19 cellular contexts compared by ENCODE assay signal in the genomic region with DNA sequence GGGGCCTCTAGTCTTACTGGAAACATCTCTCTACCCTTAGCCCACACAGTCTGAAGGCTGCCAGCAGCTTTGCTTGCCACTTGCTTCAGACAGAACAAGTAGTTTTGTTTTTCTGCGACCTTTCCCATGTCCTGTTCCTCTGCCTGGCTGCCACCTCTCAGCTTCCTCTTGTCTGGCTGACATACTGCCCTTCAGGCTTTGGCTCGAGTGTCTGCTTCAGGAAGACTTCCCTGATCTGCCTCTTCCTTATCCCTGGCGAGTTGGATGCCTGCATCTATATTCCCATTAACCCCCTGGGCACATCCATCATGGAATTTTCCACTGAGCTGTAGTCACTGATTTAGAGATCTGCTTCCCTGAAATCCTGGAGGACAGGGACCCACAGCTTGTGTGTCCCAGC. TPM values are rescaled to one million over a fixed set of nuclear protein-coding genes. Genes with fewer than 3 reads are reported as not detected.
DNase-seq lines count a peak whose midpoint lies in the region; ATAC-seq, FAIRE-seq and TF ChIP-seq lines count a peak whose summit lies in the region.
"Had no signal": no experiment of that assay in that cellular context is flagged by ENCODE, and none has a peak within 500 bp of the region (broad histone marks: within the 10 kb centered on the region; RNA-seq: fewer than 3 reads in every experiment).

No MANE protein-coding gene starts in this region.

- H3K36me3 Mint-ChIP-seq in astrocyte (ENCODE audit: low read depth, unreplicated experiment) (peaks cover 31% of the 10 kb centered on the region), endothelial cell (ENCODE audit: low read depth, unreplicated experiment) (peaks cover 63% of the 10 kb centered on the region), CD14-positive monocyte (peaks cover 94 to 98% of the 10 kb centered on the region in 2 donors)

- no peaks in the 10 kb centered on the region for H3K27me3 ChIP-seq in astrocyte (ENCODE audit: insufficient read depth, low read length)
- no peaks in the 10 kb centered on the region for H3K27me3 ChIP-seq in right cardiac atrium (ENCODE audit: control insufficient read depth, insufficient read depth)

- H3K4me3 ChIP-seq in astrocyte (ENCODE audit: insufficient read depth, low read depth, low read length) (no peak overlapping the region), right cardiac atrium (ENCODE audit: low read length) (no peak overlapping the region)

- TF ChIP-seq CTCF in astrocyte (IDR thresholded peaks at IDR 0.05; ENCODE audit: insufficient read depth, low read depth, low read length) (no peak), endothelial cell (IDR thresholded peaks at IDR 0.05; ENCODE audit: unreplicated experiment) (no peak), CD14-positive monocyte (IDR thresholded peaks at IDR 0.05) (no peak)

- DNase-seq in astrocyte (ENCODE audit: low read depth) (no peak), endothelial cell (ENCODE audit: low spot score) (no peak), right cardiac atrium (no peak), superior temporal gyrus (ENCODE audit: extremely low spot score) (peak; percentile 58), CD14-positive monocyte (ENCODE audit: low spot score) (no peak), NCI-H187 (lab: John Stamatoyannopoulos, UW) (no peak), NCI-H82 treated with DMSO at 0.1 percent for 48 hours (lab: John Stamatoyannopoulos, UW; ENCODE audit: unreplicated experiment) (no peak)
- DNase-seq: Caco-2, EL, NCI-H1092 treated with DMSO at 0.1 percent for 48 hours, NCI-H1694, NCI-H2107, NCI-H345, NCI-H526, SIG-M5 had no signal

- H3K4me2 ChIP-seq in astrocyte (ENCODE audit: low read length) = no peak overlapping the region

- peaks cover 28% of the 10 kb centered on the region for H3K36me3 ChIP-seq in astrocyte (ENCODE audit: insufficient read depth, low read length)

- no peaks in the 10 kb centered on the region for H3K9me3 Mint-ChIP-seq in astrocyte (ENCODE audit: unreplicated experiment)
- H3K9me3 Mint-ChIP-seq in endothelial cell (ENCODE audit: unreplicated experiment) = no peaks in the 10 kb centered on the region
- H3K9me3 Mint-ChIP-seq in CD14-positive monocyte = no peaks in the 10 kb centered on the region

- H3K9ac ChIP-seq in astrocyte (ENCODE audit: low read length) = no peak overlapping the region

- no peaks in the 10 kb centered on the region for H3K79me2 ChIP-seq in astrocyte (ENCODE audit: insufficient read depth, low read length)

- peak; percentile 26 to 47 for ATAC-seq in right cardiac atrium

- no peak overlapping the region for H2AFZ ChIP-seq in astrocyte (ENCODE audit: low read depth, low read length)

- H3K4me3 Mint-ChIP-seq in astrocyte (ENCODE audit: unreplicated experiment) (no peak overlapping the region), endothelial cell (ENCODE audit: unreplicated experiment) (peak overlapping the region; percentile 3), CD14-positive monocyte (no peak overlapping the region)

- H3K4me1 ChIP-seq in astrocyte (ENCODE audit: insufficient read depth, low read length) (no peaks in the 10 kb centered on the region), right cardiac atrium (ENCODE audit: control insufficient read depth, insufficient read depth, low read length) (peaks cover 9% of the 10 kb centered on the region)

- FAIRE-seq in astrocyte (lab: Jason Lieb, UNC) = no peak
- FAIRE-seq: H1 had no signal

- H3K27ac Mint-ChIP-seq in astrocyte (ENCODE audit: unreplicated experiment) (peak overlapping the region; percentile 42), endothelial cell (ENCODE audit: unreplicated experiment) (peak overlapping the region; percentile 45), CD14-positive monocyte (peak overlapping the region in 3 of 7 donors; percentile 33 to 76 (median 43))

- H4K20me1 ChIP-seq in astrocyte (ENCODE audit: insufficient read depth, low read length) = no peaks in the 10 kb centered on the region

- H3K9me3 ChIP-seq in astrocyte (ENCODE audit: insufficient read depth, low read depth, low read length) (no peaks in the 10 kb centered on the region), right cardiac atrium (ENCODE audit: control insufficient read depth, low read length) (no peaks in the 10 kb centered on the region)
- H3K9me3 ChIP-seq: Caco-2 had no signal

- WGBS in right cardiac atrium = 47% methylated on average over 3 of the region's 3 CpGs

- H3K27me3 Mint-ChIP-seq in astrocyte (ENCODE audit: low read depth, unreplicated experiment) (no peaks in the 10 kb centered on the region), endothelial cell (ENCODE audit: unreplicated experiment) (peaks cover 7% of the 10 kb centered on the region), CD14-positive monocyte (ENCODE audit: low read depth in 3 of 3) (peaks cover 0 to 2% (median 0%) of the 10 kb centered on the region in 3 donors)

- H3K4me1 Mint-ChIP-seq in astrocyte (ENCODE audit: low read depth, unreplicated experiment) (peaks cover 6% of the 10 kb centered on the region), endothelial cell (ENCODE audit: unreplicated experiment) (peaks cover 35% of the 10 kb centered on the region), CD14-positive monocyte (no peaks in the 10 kb centered on the region)

- intact Hi-C loops in right cardiac atrium (cut with DNase I) (no loop called here), CD14-positive monocyte (cut with micrococcal nuclease) (no loop called here)

- H3K27ac ChIP-seq in astrocyte (ENCODE audit: low read depth, low read length) (no peak overlapping the region), right cardiac atrium (ENCODE audit: low read length) (peak overlapping the region; percentile 83)
- H3K27ac ChIP-seq: C4-2B had no signal

RNA-seq across cellular contexts. Expression of gene CPNE9, which starts 25.1 kb away (rescaled TPM):
- total RNA-seq in astrocyte = 0.20 TPM in 1 of 2 replicates, not detected in the other
- 0.31 TPM for total RNA-seq in endothelial cell (ENCODE audit: unreplicated experiment)
- total RNA-seq in right cardiac atrium = under 1 TPM in 3 of 4 donors, not detected in 1; 0.11 to 0.31 (median 0.15) TPM
- polyA plus RNA-seq in right cardiac atrium = 0.07 TPM
- polyA plus RNA-seq in CD14-positive monocyte = under 1 TPM in 1 of 2 donors, not detected in 1; 0.51 TPM
- total RNA-seq: Caco-2, MCF 10A, OCI-LY7 had no signal

RNA-seq across cellular contexts. Expression of gene MTMR14, which starts 29.2 kb away (rescaled TPM):
- total RNA-seq in astrocyte (27.5 and 27.6 TPM in 2 replicates), endothelial cell (ENCODE audit: unreplicated experiment) (65.0 TPM), right cardiac atrium (10 to 100 TPM; 41.3 to 84.3 (median 47.2) TPM)
- polyA plus RNA-seq in right cardiac atrium (49.4 TPM), CD14-positive monocyte (100 to 1,000 TPM; 167 to 174 TPM)

RNA-seq across cellular contexts. Expression of gene BRPF1, which starts 53.0 kb away (rescaled TPM):
- total RNA-seq in astrocyte (19.5 TPM in 2 replicates), endothelial cell (ENCODE audit: unreplicated experiment) (40.6 TPM), right cardiac atrium (10 to 100 TPM in 3 of 4 donors, 1 to 10 TPM in 1; 9.2 to 12.0 (median 11.7) TPM)
- polyA plus RNA-seq in right cardiac atrium (6.4 TPM), CD14-positive monocyte (10 to 100 TPM in 1 of 2 donors, 1 to 10 TPM in 1; 5.1 to 10.4 TPM)
